Comparison of ENCODE assay signal across 18 cellular contexts in genomic region chr12:56882407-56882806, GRCh38. TPM values are rescaled to one million over a fixed set of nuclear protein-coding genes. Genes with fewer than 3 reads are reported as not detected.
"Had no signal": no experiment of that assay in that cellular context is flagged by ENCODE, and none has a peak within 500 bp of the region (broad histone marks: within the 10 kb centered on the region; RNA-seq: fewer than 3 reads in every experiment).

No MANE protein-coding gene starts in this region.

RNA-seq across cellular contexts. Expression of gene SDR9C7, which starts 51.8 kb away (rescaled TPM):
- total RNA-seq: activated B cell treated with CpG ODN at 0.5 μM for 24 hours; activated CD4-positive, alpha-beta memory T cell treated with anti-CD3 and anti-CD28 coated beads for 36 hours; activated CD4-positive, alpha-beta T cell treated with anti-CD3 and anti-CD28 coated beads, Interleukin-2, amount 10 ng/mL, durations not matched to agents 24 days and 14 days; activated CD8-positive, alpha-beta memory T cell treated with anti-CD3 and anti-CD28 coated beads for 36 hours; activated CD8-positive, alpha-beta T cell treated with anti-CD3 and anti-CD28 coated beads for 36 hours; activated naive CD4-positive, alpha-beta T cell treated with anti-CD3 and anti-CD28 coated beads for 36 hours; activated naive CD4-positive, alpha-beta T cell treated with anti-CD3 and anti-CD28 coated beads, Interleukin-2, amount 50 U/mL, for 72 hours; activated naive CD8-positive, alpha-beta T cell treated with anti-CD3 and anti-CD28 coated beads for 36 hours; activated T-cell treated with anti-CD3 and anti-CD28 coated beads, Interleukin-2, amount 50 U/mL, for 4 hours; activated T-helper 1 cell treated with anti-CD3 and anti-CD28 coated beads, Interleukin-12 subunit alpha, Interleukin-12 subunit beta, Interleukin-2, Interleukin-4 antibody, amounts not matched to agents 30 ng/mL and 10 ng/mL and 1 ng/mL, durations not matched to agents 14 hours and 24 hours and 36 hours; activated T-helper 17 cell treated with anti-CD3 and anti-CD28 coated beads, Interleukin-2, amount 50 U/mL, for 72 hours; adrenal gland; astrocyte; body of pancreas; breast epithelium; T-helper 1 cell treated with Interleukin-12 subunit alpha and Interleukin-12 subunit beta and Interleukin-4 antibody, amounts not matched to agents 30 ng/mL and 1 ng/mL, for 36 hours; T-helper 17 cell; T-helper 2 cell treated with Interferon-gamma antibody and Interleukin-4, amounts not matched to agents 100 ng/mL and 5 ng/mL, for 36 hours had no signal
- polyA plus RNA-seq: adrenal gland had no signal
